ENCODE assay signal across 3 cellular contexts in the genomic region with DNA sequence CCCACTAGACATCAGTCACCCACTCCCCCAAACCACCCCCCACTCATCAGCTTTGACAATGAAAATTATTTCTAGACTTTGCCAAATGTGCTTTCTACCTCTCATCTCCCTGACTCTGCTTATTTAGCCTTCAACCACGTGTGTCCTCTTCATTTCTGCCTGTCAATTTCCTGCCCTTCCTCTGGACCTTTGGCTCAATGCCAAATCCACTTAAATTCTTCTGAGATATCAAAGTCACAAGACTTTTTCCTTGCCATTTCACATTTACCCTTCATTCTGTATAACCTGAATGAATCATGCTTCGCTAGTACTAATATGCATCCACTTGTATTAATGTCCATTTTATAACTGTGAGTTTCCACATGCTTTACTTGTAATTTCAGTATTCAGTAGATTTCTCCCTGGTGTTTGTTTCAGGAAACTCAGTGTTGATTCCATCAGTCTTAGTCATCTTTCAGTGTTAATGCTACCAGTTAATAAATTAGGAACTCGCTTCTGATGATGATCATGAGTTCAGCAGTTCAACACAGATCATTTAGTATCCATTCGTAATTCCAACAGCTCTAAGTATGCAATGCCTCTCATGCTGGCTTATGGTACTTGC.
TF ChIP-seq lines count a peak whose summit lies in the region.

No MANE protein-coding gene starts in this region.

TF ChIP-seq in SK-N-SH, 30 proteins besides CTCF, POLR2A, EP300 and RAD21 (continued from another document):
- TF ChIP-seq, protein P1, sequence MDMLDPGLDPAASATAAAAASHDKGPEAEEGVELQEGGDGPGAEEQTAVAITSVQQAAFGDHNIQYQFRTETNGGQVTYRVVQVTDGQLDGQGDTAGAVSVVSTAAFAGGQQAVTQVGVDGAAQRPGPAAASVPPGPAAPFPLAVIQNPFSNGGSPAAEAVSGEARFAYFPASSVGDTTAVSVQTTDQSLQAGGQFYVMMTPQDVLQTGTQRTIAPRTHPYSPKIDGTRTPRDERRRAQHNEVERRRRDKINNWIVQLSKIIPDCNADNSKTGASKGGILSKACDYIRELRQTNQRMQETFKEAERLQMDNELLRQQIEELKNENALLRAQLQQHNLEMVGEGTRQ (IDR thresholded peaks at IDR 0.05; ENCODE audit: borderline replicate concordance, low read depth, low read length) = no peak

TF ChIP-seq in SK-N-SH treated with all-trans-retinoic acid at 6 μM for 48 hours, 23 proteins besides CTCF, POLR2A, EP300 and RAD21 (continued from another document):
- TF ChIP-seq ZFP30 (CRISPR knock-in tag; IDR thresholded peaks at IDR 0.05) = no peak
- TF ChIP-seq, protein P2, sequence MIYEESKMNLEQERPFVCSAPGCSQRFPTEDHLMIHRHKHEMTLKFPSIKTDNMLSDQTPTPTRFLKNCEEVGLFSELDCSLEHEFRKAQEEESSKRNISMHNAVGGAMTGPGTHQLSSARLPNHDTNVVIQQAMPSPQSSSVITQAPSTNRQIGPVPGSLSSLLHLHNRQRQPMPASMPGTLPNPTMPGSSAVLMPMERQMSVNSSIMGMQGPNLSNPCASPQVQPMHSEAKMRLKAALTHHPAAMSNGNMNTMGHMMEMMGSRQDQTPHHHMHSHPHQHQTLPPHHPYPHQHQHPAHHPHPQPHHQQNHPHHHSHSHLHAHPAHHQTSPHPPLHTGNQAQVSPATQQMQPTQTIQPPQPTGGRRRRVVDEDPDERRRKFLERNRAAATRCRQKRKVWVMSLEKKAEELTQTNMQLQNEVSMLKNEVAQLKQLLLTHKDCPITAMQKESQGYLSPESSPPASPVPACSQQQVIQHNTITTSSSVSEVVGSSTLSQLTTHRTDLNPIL (CRISPR knock-in tag; IDR thresholded peaks at IDR 0.05; ENCODE audit: low read depth) = no peak
- TF ChIP-seq, protein P3, sequence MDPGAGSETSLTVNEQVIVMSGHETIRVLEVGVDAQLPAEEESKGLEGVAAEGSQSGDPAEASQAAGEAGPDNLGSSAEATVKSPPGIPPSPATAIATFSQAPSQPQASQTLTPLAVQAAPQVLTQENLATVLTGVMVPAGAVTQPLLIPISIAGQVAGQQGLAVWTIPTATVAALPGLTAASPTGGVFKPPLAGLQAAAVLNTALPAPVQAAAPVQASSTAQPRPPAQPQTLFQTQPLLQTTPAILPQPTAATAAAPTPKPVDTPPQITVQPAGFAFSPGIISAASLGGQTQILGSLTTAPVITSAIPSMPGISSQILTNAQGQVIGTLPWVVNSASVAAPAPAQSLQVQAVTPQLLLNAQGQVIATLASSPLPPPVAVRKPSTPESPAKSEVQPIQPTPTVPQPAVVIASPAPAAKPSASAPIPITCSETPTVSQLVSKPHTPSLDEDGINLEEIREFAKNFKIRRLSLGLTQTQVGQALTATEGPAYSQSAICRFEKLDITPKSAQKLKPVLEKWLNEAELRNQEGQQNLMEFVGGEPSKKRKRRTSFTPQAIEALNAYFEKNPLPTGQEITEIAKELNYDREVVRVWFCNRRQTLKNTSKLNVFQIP (CRISPR knock-in tag; IDR thresholded peaks at IDR 0.05; ENCODE audit: borderline replicate concordance, low read depth) = no peak
- TF ChIP-seq ZNF8 (CRISPR knock-in tag; IDR thresholded peaks at IDR 0.05) = no peak
- no peak for TF ChIP-seq TOX (CRISPR knock-in tag; IDR thresholded peaks at IDR 0.05; ENCODE audit: borderline replicate concordance)
- TF ChIP-seq SNAI2 (CRISPR knock-in tag; IDR thresholded peaks at IDR 0.05) = no peak
- no peak for TF ChIP-seq TCF4 (CRISPR knock-in tag; IDR thresholded peaks at IDR 0.05; ENCODE audit: borderline replicate concordance)
- TF ChIP-seq GLIS3 (CRISPR knock-in tag; IDR thresholded peaks at IDR 0.05) = no peak
- TF ChIP-seq ZC3H10 (CRISPR knock-in tag; IDR thresholded peaks at IDR 0.05) = no peak
- TF ChIP-seq, protein P4, sequence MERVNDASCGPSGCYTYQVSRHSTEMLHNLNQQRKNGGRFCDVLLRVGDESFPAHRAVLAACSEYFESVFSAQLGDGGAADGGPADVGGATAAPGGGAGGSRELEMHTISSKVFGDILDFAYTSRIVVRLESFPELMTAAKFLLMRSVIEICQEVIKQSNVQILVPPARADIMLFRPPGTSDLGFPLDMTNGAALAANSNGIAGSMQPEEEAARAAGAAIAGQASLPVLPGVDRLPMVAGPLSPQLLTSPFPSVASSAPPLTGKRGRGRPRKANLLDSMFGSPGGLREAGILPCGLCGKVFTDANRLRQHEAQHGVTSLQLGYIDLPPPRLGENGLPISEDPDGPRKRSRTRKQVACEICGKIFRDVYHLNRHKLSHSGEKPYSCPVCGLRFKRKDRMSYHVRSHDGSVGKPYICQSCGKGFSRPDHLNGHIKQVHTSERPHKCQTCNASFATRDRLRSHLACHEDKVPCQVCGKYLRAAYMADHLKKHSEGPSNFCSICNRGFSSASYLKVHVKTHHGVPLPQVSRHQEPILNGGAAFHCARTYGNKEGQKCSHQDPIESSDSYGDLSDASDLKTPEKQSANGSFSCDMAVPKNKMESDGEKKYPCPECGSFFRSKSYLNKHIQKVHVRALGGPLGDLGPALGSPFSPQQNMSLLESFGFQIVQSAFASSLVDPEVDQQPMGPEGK (CRISPR knock-in tag; IDR thresholded peaks at IDR 0.05; ENCODE audit: borderline replicate concordance) = no peak
- TF ChIP-seq ZNF70 (CRISPR knock-in tag; IDR thresholded peaks at IDR 0.05) = no peak

TF ChIP-seq in endothelial cell of umbilical vein, 7 proteins besides CTCF, POLR2A, EP300 and RAD21 (continued from another document):
- TF ChIP-seq EZH2 (IDR thresholded peaks at IDR 0.05; ENCODE audit: borderline replicate concordance, low read depth, low read length, severe bottlenecking) = no peak
- TF ChIP-seq, protein P5, sequence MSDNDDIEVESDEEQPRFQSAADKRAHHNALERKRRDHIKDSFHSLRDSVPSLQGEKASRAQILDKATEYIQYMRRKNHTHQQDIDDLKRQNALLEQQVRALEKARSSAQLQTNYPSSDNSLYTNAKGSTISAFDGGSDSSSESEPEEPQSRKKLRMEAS (IDR thresholded peaks at IDR 0.05; ENCODE audit: insufficient read depth, insufficient read length) = no peak
